Comparison of ENCODE assay signal across 25 cellular contexts in genomic region chr9:133235549-133236222, GRCh38. TPM values are rescaled to one million over a fixed set of nuclear protein-coding genes. Genes with fewer than 3 reads are reported as not detected.
DNase-seq lines count a peak whose midpoint lies in the region; ATAC-seq, FAIRE-seq and TF ChIP-seq lines count a peak whose summit lies in the region.
"Had no signal": no experiment of that assay in that cellular context is flagged by ENCODE, and none has a peak within 500 bp of the region (broad histone marks: within the 10 kb centered on the region; RNA-seq: fewer than 3 reads in every experiment).

No MANE protein-coding gene starts in this region.

- TF ChIP-seq EP300 in K562 (IDR thresholded peaks at IDR 0.05; ENCODE audit: low read length), result no peak

- peaks cover 8 to 52% (median 41%) of the 10 kb centered on the region in 10 experiments; a peak in 18 of 20 replicates for H3K4me1 ChIP-seq in BLaER1 treated with 17β-estradiol and CSF1 and Interleukin-3, amounts not matched to agents 10 nM and 100 nM
- H3K4me1 ChIP-seq in K562 (replicated peaks in 1 of 2; ENCODE audit: control insufficient read depth in 2 of 2, insufficient read depth in 2 of 2, low read length in 2 of 2) (peaks cover 6 to 42% of the 10 kb centered on the region in 2 experiments), kidney (ENCODE audit: control insufficient read depth in 1 of 2, insufficient read depth in 1 of 2, low read depth in 1 of 2, low read length in 2 of 2) (peaks cover 10 to 13% of the 10 kb centered on the region in 2 donors), PC-9 (replicated peaks; ENCODE audit: insufficient read depth) (no peaks in the 10 kb centered on the region)

- H3K9me3 ChIP-seq in BLaER1 treated with 17β-estradiol and CSF1 and Interleukin-3, amounts not matched to agents 10 nM and 100 nM (replicated peaks in 1 of 11), result no peaks in the 10 kb centered on the region
- H3K9me3 ChIP-seq in K562 (replicated peaks; ENCODE audit: control insufficient read depth, insufficient read depth, low read depth, low read length), result no peaks in the 10 kb centered on the region
- H3K9me3 ChIP-seq in kidney (ENCODE audit: control insufficient read depth in 1 of 2, low read length in 2 of 2), result no peaks in the 10 kb centered on the region
- no peaks in the 10 kb centered on the region for H3K9me3 ChIP-seq in PC-9 (ENCODE audit: insufficient read depth, low read depth)
- H3K9me3 ChIP-seq: Caco-2, HAP-1 had no signal

- TF ChIP-seq POLR2A in K562 (conservative IDR thresholded peaks at IDR 0.05), result no peak

- WGBS in K562 (ENCODE audit: insufficient coverage, low coverage, missing lambda C conversion rate), result 51% methylated on average over 8 of the region's 11 CpGs

- POLR2A ChIA-PET in K562 (lab: Yijun Ruan, JAX) (no interaction called here), PC-9 (lab: Charles Lee; ENCODE audit: unreplicated experiment) (no interaction called here)

- H3K9me1 ChIP-seq in K562 (ENCODE audit: control insufficient read depth, insufficient read depth, low read length), result no peaks in the 10 kb centered on the region

- no peaks in the 10 kb centered on the region for H3K36me3 ChIP-seq in BLaER1 treated with 17β-estradiol and CSF1 and Interleukin-3, amounts not matched to agents 10 nM and 100 nM
- H3K36me3 ChIP-seq in K562 (ENCODE audit: control insufficient read depth, insufficient read depth, low read length) (no peaks in the 10 kb centered on the region), kidney (ENCODE audit: control insufficient read depth in 1 of 2, insufficient read depth in 2 of 2, low read length in 2 of 2) (no peaks in the 10 kb centered on the region), PC-9 (ENCODE audit: low read depth) (no peaks in the 10 kb centered on the region)
- H3K36me3 ChIP-seq: HAP-1 had no signal

- H3K9me2 ChIP-seq in PC-9 (ENCODE audit: insufficient read depth), result no peaks in the 10 kb centered on the region

- no peak overlapping the region for H3K27ac Mint-ChIP-seq in type B pancreatic cell
- H3K27ac Mint-ChIP-seq: GM23338, IgD-negative memory B cell had no signal

- peak overlapping the region in 6 of 11 experiments; percentile 8 to 79 (median 78); a peak in 10 of 22 replicates for H3K4me2 ChIP-seq in BLaER1 treated with 17β-estradiol and CSF1 and Interleukin-3, amounts not matched to agents 10 nM and 100 nM
- H3K4me2 ChIP-seq in K562 (ENCODE audit: insufficient read depth, low read length) (no peak overlapping the region), PC-9 (no peak overlapping the region)
- H3K4me2 ChIP-seq: GM23338 had no signal

- in situ Hi-C loops in K562 (cut with MboI), result no loop called here

- H3K9me3 Mint-ChIP-seq in type B pancreatic cell, result no peaks in the 10 kb centered on the region
- H3K9me3 Mint-ChIP-seq: GM23338, IgD-negative memory B cell had no signal

- ATAC-seq in K562 (no peak), HG02759 (IDR thresholded peaks at IDR 0.05; ENCODE audit: unreplicated experiment) (no peak)
- ATAC-seq: GM12878, GM23338 had no signal

- no peak for DNase-seq in K562 (ENCODE audit: extremely low read depth in 1 of 4, low spot score in 3 of 4)
- DNase-seq in kidney, result peak; percentile 56
- DNase-seq in type B pancreatic cell (ENCODE audit: extremely low spot score, unreplicated experiment), result peak; percentile 57
- DNase-seq in DMS79 treated with DMSO at 0.1 percent for 48 hours (lab: John Stamatoyannopoulos, UW), result no peak
- DNase-seq in PC-9, result no peak
- DNase-seq: Caco-2; CD4-positive, alpha-beta memory T cell; DMS 273 treated with DMSO at 0.1 percent for 48 hours; DND-41; Kasumi-1; NCI-H1694; NCI-H2081 treated with DMSO at 0.1 percent for 48 hours; NCI-H2171 treated with DMSO at 0.1 percent for 48 hours; NCI-H524 treated with DMSO at 0.1 percent for 48 hours; NCI-H82; SHP77 had no signal

- FAIRE-seq in K562 (lab: Jason Lieb, UNC), result no peak
- FAIRE-seq in kidney (lab: Jason Lieb, UNC), result no peak
- FAIRE-seq: GM12878 had no signal

- no peak overlapping the region for H3K4me3 ChIP-seq in BLaER1 treated with 17β-estradiol and CSF1 and Interleukin-3, amounts not matched to agents 10 nM and 100 nM
- H3K4me3 ChIP-seq in K562 (no peak overlapping the region), kidney (ENCODE audit: low read length in 2 of 2) (no peak overlapping the region), PC-9 (no peak overlapping the region)
- H3K4me3 ChIP-seq: GM12878, GM23338, HAP-1, SK-N-MC had no signal

- TF ChIP-seq CTCF in K562 (IDR thresholded peaks at IDR 0.05 in 2 of 3, conservative IDR thresholded peaks at IDR 0.05 in 1 of 3; ENCODE audit: insufficient read depth in 2 of 3, low read depth in 1 of 3, low read length in 3 of 3) (no peak), kidney (IDR thresholded peaks at IDR 0.05; ENCODE audit: borderline replicate concordance, extremely low read depth, insufficient read depth) (no peak), type B pancreatic cell (conservative IDR thresholded peaks at IDR 0.05) (no peak), PC-9 (conservative IDR thresholded peaks at IDR 0.05) (no peak)

- no peak overlapping the region for H3K4me3 Mint-ChIP-seq in type B pancreatic cell
- H3K4me3 Mint-ChIP-seq: CD4-positive, alpha-beta memory T cell; GM23338; IgD-negative memory B cell had no signal

- H3K36me3 Mint-ChIP-seq in type B pancreatic cell, result no peaks in the 10 kb centered on the region
- H3K36me3 Mint-ChIP-seq: CD4-positive, alpha-beta memory T cell had no signal

- intact Hi-C loops in K562 (cut with micrococcal nuclease), result loop anchor here (5.0 kb wide), 1 partner anchor 48 kb away; no protein-coding TSS in a partner anchor
- intact Hi-C loops in kidney (cut with DNase I), result no loop called here
- intact Hi-C loops in PC-9 (cut with micrococcal nuclease; ENCODE audit: unreplicated experiment), result no loop called here

- TF ChIP-seq RAD21 in K562 (CRISPR knock-in tag; conservative IDR thresholded peaks at IDR 0.05 in 1 of 2, IDR thresholded peaks at IDR 0.05 in 1 of 2), result no peak

- BruUV-seq in K562 (replicated peaks; lab: Mats Ljungman, UMichigan) (no TSS peak), PC-9 (replicated peaks; lab: Mats Ljungman, UMichigan) (no TSS peak)

- H3K79me2 ChIP-seq in K562 (ENCODE audit: control insufficient read depth, insufficient read depth, low read length), result no peaks in the 10 kb centered on the region
- H3K79me2 ChIP-seq in PC-9 (ENCODE audit: low read depth), result no peaks in the 10 kb centered on the region

- no peak overlapping the region for H2AFZ ChIP-seq in K562 (ENCODE audit: low read depth, low read length)
- H2AFZ ChIP-seq in PC-9, result no peak overlapping the region
- H2AFZ ChIP-seq: GM23338 had no signal

- H3K27me3 Mint-ChIP-seq in type B pancreatic cell, result no peaks in the 10 kb centered on the region

- H3K4me1 Mint-ChIP-seq in type B pancreatic cell (ENCODE audit: unreplicated experiment), result peaks cover 17% of the 10 kb centered on the region

- H3K9ac ChIP-seq in BLaER1 treated with 17β-estradiol and CSF1 and Interleukin-3, amounts not matched to agents 10 nM and 100 nM, result no peak overlapping the region
- H3K9ac ChIP-seq in K562 (ENCODE audit: insufficient read depth in 1 of 2, low read depth in 2 of 2, low read length in 2 of 2), result no peak overlapping the region
- H3K9ac ChIP-seq in kidney (ENCODE audit: low read length in 2 of 2), result no peak overlapping the region

- H3K27me3 ChIP-seq in BLaER1 treated with 17β-estradiol and CSF1 and Interleukin-3, amounts not matched to agents 10 nM and 100 nM, result no peaks in the 10 kb centered on the region
- H3K27me3 ChIP-seq in K562 (ENCODE audit: control insufficient read depth in 2 of 2, insufficient read depth in 2 of 2, low read length in 2 of 2), result no peaks in the 10 kb centered on the region; a peak in 1 of 5 replicates
- no peaks in the 10 kb centered on the region for H3K27me3 ChIP-seq in PC-9 (ENCODE audit: insufficient read depth, low read depth)

- CTCF ChIA-PET in K562 (lab: Yijun Ruan, JAX; ENCODE audit: low intra/inter-chr PET ratio), result no interaction called here
- CTCF ChIA-PET in PC-9 (lab: Charles Lee), result no interaction called here

- 0 out of 2 replicates have a peak, but pooled peaks cover 3% of the 10 kb centered on the region for H3F3A ChIP-seq in PC-9 (ENCODE audit: insufficient read depth, low read depth)

- H3K27ac ChIP-seq in BLaER1 treated with 17β-estradiol and CSF1 and Interleukin-3, amounts not matched to agents 10 nM and 100 nM, result no peak overlapping the region
- no peak overlapping the region for H3K27ac ChIP-seq in K562 (ENCODE audit: extremely low read depth, low read depth, low read length)
- H3K27ac ChIP-seq in kidney (ENCODE audit: low read depth in 2 of 2, low read length in 2 of 2), result no peak overlapping the region
- H3K27ac ChIP-seq in PC-9, result no peak overlapping the region
- H3K27ac ChIP-seq: SK-N-MC had no signal

- H4K20me1 ChIP-seq in BLaER1 treated with 17β-estradiol and CSF1 and Interleukin-3, amounts not matched to agents 10 nM and 100 nM, result no peaks in the 10 kb centered on the region
- H4K20me1 ChIP-seq in K562 (replicated peaks; ENCODE audit: control insufficient read depth, insufficient read depth, low read length), result no peaks in the 10 kb centered on the region
- no peaks in the 10 kb centered on the region for H4K20me1 ChIP-seq in PC-9 (ENCODE audit: insufficient read depth)

RNA-seq across cellular contexts. Expression of gene OBP2B, which starts 26.6 kb away (rescaled TPM):
- total RNA-seq in K562 (2011; cell fraction: chromatin; rRNA removed; ENCODE audit: low replicate concordance), result not detected in 2 replicates
- total RNA-seq in K562 (2011; cell fraction: nucleolus; rRNA removed), result not detected in 2 replicates
- not detected in 2 replicates for total RNA-seq in K562 (2011; cell fraction: nucleoplasm; rRNA removed)
- not detected in 2 replicates for total RNA-seq in K562 (2014; rRNA removed)
- not detected in 2 replicates for total RNA-seq in K562 (2014; rRNA removed; fragmentation: Illumina TruSeq; extraction: Trizol)
- total RNA-seq in K562 (2015; rRNA removed; fragmentation: Illumina TruSeq; extraction: Trizol), result not detected in 2 replicates
- total RNA-seq in K562 (2021), result not detected in 2 replicates
- 0.12 TPM in 1 of 2 replicates, not detected in the other for polyA plus RNA-seq in K562 (2011; rRNA removed)
- not detected in 2 replicates for polyA plus RNA-seq in K562 (2011; cell fraction: cytosol; rRNA removed)
- 0.21 TPM in 1 of 2 replicates, not detected in the other for polyA plus RNA-seq in K562 (2011; cell fraction: nucleus; rRNA removed)
- not detected in 2 replicates for polyA plus RNA-seq in K562 (2012)
- polyA plus RNA-seq in K562 (2014; fragmentation: Illumina TruSeq; extraction: Trizol), result not detected in 2 replicates
- not detected for polyA plus RNA-seq in K562 (2014; fragmentation: Nextera tagmentation; extraction: Ambion mirVana)
- not detected in 2 replicates for polyA plus RNA-seq in K562 (2014; rRNA removed)
- polyA minus RNA-seq in K562 (2011; rRNA and poly(A)+ RNA removed), result not detected in 2 replicates
- polyA minus RNA-seq in K562 (2011; cell fraction: cytosol; rRNA and poly(A)+ RNA removed), result not detected in 2 replicates
- not detected in 2 replicates for polyA minus RNA-seq in K562 (2011; cell fraction: nucleus; rRNA and poly(A)+ RNA removed)
- total RNA-seq in kidney, result not detected
- not detected for polyA plus RNA-seq in kidney (ENCODE audit: insufficient read depth, low read depth, low replicate concordance)
- total RNA-seq in type B pancreatic cell (ENCODE audit: low replicate concordance), result not detected in 2 replicates
- total RNA-seq in PC-9 (2021), result not detected in 2 replicates
- total RNA-seq: Caco-2; CD4-positive, alpha-beta memory T cell; GM12878; GM23338; MCF 10A had no signal
- polyA plus RNA-seq: BJ; CD4-positive, alpha-beta memory T cell; GM12878; GM23338; IgD-negative memory B cell had no signal

RNA-seq across cellular contexts. Expression of gene ABO, which starts 39.3 kb away (rescaled TPM):
- total RNA-seq in K562 (2011; cell fraction: chromatin; rRNA removed; ENCODE audit: low replicate concordance), result 38.9 and 65.2 TPM in 2 replicates
- total RNA-seq in K562 (2011; cell fraction: nucleolus; rRNA removed), result 20.8 and 22.5 TPM in 2 replicates
- total RNA-seq in K562 (2011; cell fraction: nucleoplasm; rRNA removed), result 48.2 and 94.6 TPM in 2 replicates
- total RNA-seq in K562 (2014; rRNA removed) (5.0 and 6.1 TPM in 2 replicates), K562 (2014; rRNA removed; fragmentation: Illumina TruSeq; extraction: Trizol) (5.6 and 6.5 TPM in 2 replicates), K562 (2015; rRNA removed; fragmentation: Illumina TruSeq; extraction: Trizol) (5.8 and 6.5 TPM in 2 replicates), K562 (2021) (11.9 and 15.3 TPM in 2 replicates), kidney (29.0 TPM), type B pancreatic cell (ENCODE audit: low replicate concordance) (3.7 and 5.6 TPM in 2 replicates), PC-9 (2021) (0.96 and 1.2 TPM in 2 replicates)
- polyA plus RNA-seq in K562 (2011; rRNA removed) (9.9 and 18.7 TPM in 2 replicates), K562 (2014; fragmentation: Illumina TruSeq; extraction: Trizol) (16.0 and 18.5 TPM in 2 replicates), K562 (2014; fragmentation: Nextera tagmentation; extraction: Ambion mirVana) (10 to 100 TPM; 16.9 to 21.9 TPM), K562 (2014; rRNA removed) (13.3 and 16.6 TPM in 2 replicates), kidney (ENCODE audit: insufficient read depth, low read depth, low replicate concordance) (25.0 TPM)
- polyA plus RNA-seq in K562 (2011; cell fraction: cytosol; rRNA removed), result 10.0 and 10.8 TPM in 2 replicates
- polyA plus RNA-seq in K562 (2011; cell fraction: nucleus; rRNA removed), result 54.0 and 57.5 TPM in 2 replicates
- 14.4 and 28.3 TPM in 2 replicates for polyA plus RNA-seq in K562 (2012)
- polyA minus RNA-seq in K562 (2011; rRNA and poly(A)+ RNA removed), result 6.4 and 6.8 TPM in 2 replicates
- polyA minus RNA-seq in K562 (2011; cell fraction: cytosol; rRNA and poly(A)+ RNA removed), result 7.1 and 10.8 TPM in 2 replicates
- polyA minus RNA-seq in K562 (2011; cell fraction: nucleus; rRNA and poly(A)+ RNA removed), result 6.6 and 11.7 TPM in 2 replicates
- total RNA-seq: Caco-2, GM12878, MCF 10A had no signal
- polyA plus RNA-seq: BJ, IgD-negative memory B cell had no signal

Comparison
In these comparisons a context has a peak if more than half of its experiments do, and no peak if none do; other contexts are left out.
1. H3K4me2 ChIP-seq: peak in BLaER1 treated with 17β-estradiol and CSF1 and Interleukin-3, amounts not matched to agents 10 nM and 100 nM (6 of 11); none in K562 (single experiment) and PC-9 (single experiment).
2. DNase-seq: peak in kidney (single experiment) and type B pancreatic cell (single experiment); none in K562 (0 of 4), DMS79 treated with DMSO at 0.1 percent for 48 hours (single experiment) and PC-9 (0 of 2).